In the genomic region with DNA sequence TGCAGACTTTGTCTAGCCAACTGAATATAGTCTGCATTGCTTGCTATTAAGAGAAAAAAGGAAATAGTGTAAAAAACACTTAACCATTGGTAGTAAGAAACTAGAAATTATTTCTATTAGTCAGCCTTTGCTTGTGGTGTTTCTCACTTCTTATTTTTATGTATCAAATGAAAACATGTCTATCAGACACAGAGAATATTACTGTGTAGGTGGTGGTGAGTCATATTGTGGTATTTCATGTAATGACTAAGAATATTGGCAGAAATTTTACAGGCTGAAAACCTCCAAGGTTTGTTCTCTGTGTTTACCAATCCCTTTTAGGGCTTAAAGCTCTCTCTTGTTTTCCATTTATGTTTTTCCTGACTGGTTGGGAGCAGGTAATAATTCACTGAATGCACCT, we compare ENCODE assay signal across 8 cellular contexts.
DNase-seq lines count a peak whose midpoint lies in the region; ATAC-seq and TF ChIP-seq lines count a peak whose summit lies in the region.

No MANE protein-coding gene starts in this region.

- peak; percentile 95 for ATAC-seq in GM18868 (IDR thresholded peaks at IDR 0.05; ENCODE audit: unreplicated experiment)
- peak; percentile 79 for ATAC-seq in HG03045 (IDR thresholded peaks at IDR 0.05; ENCODE audit: unreplicated experiment)

- no peaks in the 10 kb centered on the region for H3K27me3 ChIP-seq in suprapubic skin

- POLR2A ChIA-PET in RWPE1 (lab: Yijun Ruan, JAX; ENCODE audit: low non-redundant PET): no interaction called here

- H3K27ac ChIP-seq in RWPE1 (no peak overlapping the region), suprapubic skin (peak overlapping the region; percentile 74)

- H3K4me3 ChIP-seq in fibroblast of the aortic adventitia (ENCODE audit: low read depth, low read length) (no peak overlapping the region), suprapubic skin (no peak overlapping the region)

- H3K9me3 ChIP-seq in suprapubic skin: no peaks in the 10 kb centered on the region

- DNase-seq in A172 (ENCODE audit: low spot score) (peak; percentile 78), RWPE1 (ENCODE audit: low spot score) (peak; percentile 70), fibroblast of the aortic adventitia (ENCODE audit: low read depth) (peak; percentile 92), suprapubic skin (ENCODE audit: low spot score in 2 of 2) (no peak), NCI-H510A treated with DMSO at 0.1 percent for 48 hours (lab: John Stamatoyannopoulos, UW) (no peak)
- no peak for DNase-seq in activated naive CD4-positive, alpha-beta T cell treated with Interleukin-2 at 50 U/mL for 16 hours

- TF ChIP-seq POLR2A in suprapubic skin (IDR thresholded peaks at IDR 0.05): no peak

- TF ChIP-seq CTCF in RWPE1 (conservative IDR thresholded peaks at IDR 0.05; ENCODE audit: low read depth) (no peak), fibroblast of the aortic adventitia (IDR thresholded peaks at IDR 0.05; ENCODE audit: insufficient read depth, low read length) (no peak), suprapubic skin (IDR thresholded peaks at IDR 0.05) (no peak)

- CTCF ChIA-PET in RWPE1 (lab: Yijun Ruan, JAX): interaction anchor here (0.7 kb wide), 1 partner anchor 30 kb away, joined by 3 read pairs; no protein-coding TSS in a partner anchor

- H3K36me3 ChIP-seq in suprapubic skin: no peaks in the 10 kb centered on the region

- peaks cover 46% of the 10 kb centered on the region for H3K4me1 ChIP-seq in suprapubic skin

- no peak for TF ChIP-seq EP300 in suprapubic skin (IDR thresholded peaks at IDR 0.05)

Comparison
In these comparisons a context has a peak if more than half of its experiments do, and no peak if none do; other contexts are left out.
1. DNase-seq: peak in A172 (single experiment), RWPE1 (single experiment) and fibroblast of the aortic adventitia (single experiment); none in suprapubic skin (0 of 2), NCI-H510A treated with DMSO at 0.1 percent for 48 hours (single experiment) and activated naive CD4-positive, alpha-beta T cell treated with Interleukin-2 at 50 U/mL for 16 hours (single experiment).